Comparison of ENCODE assay signal across 8 cellular contexts in the genomic region with DNA sequence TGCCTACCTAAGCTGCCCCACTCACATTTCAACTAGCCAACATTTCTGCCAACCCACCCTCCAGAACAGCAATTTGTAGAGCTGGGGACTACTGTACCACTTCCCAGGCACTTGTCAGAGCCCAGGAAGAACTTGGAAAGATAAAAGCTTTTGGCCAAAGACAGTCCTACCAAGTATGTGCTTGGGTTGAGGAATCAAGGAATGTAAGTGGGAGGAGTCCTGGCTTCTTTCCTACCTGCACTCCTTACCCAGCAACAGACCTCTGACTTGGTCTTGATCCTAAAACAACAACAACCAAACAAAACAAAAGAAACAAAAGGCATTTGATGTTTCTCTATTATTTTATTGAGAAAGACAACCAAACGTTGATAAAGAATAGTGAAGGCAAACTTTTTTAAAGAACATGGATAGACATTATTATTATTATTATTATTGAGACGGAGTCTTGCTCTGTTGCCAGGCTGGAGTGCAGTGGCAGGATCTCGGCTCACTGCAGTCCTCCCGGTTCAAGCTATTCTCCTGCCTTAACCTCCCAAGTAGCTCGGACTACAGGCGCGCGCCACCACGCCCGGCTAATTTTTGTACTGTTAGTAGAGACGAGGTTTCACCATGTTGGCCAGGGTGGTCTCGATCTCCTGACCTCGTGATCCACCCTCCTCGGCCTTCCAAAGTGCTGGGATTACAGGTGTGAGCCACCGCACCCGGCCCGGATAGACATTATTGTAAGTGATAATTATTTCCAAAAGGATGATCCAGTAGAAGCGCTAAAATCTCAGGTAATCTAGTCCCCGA. TPM values are rescaled to one million over a fixed set of nuclear protein-coding genes. Genes with fewer than 3 reads are reported as not detected.
DNase-seq lines count a peak whose midpoint lies in the region; ATAC-seq and TF ChIP-seq lines count a peak whose summit lies in the region.

No MANE protein-coding gene starts in this region.

- peak overlapping the region; percentile 85 to 87 (median 85) for H3K4me3 Mint-ChIP-seq in T-cell

- peak overlapping the region; percentile 74 to 95 (median 92) for H3K27ac ChIP-seq in esophagus squamous epithelium
- peak overlapping the region in 2 of 4 donors; percentile 73 to 81 for H3K27ac ChIP-seq in sigmoid colon

- H3K27me3 ChIP-seq in esophagus squamous epithelium = peaks cover 0 to 97% (median 4%) of the 10 kb centered on the region in 4 donors
- peaks cover 23 to 92% (median 49%) of the 10 kb centered on the region in 3 donors for H3K27me3 ChIP-seq in sigmoid colon

- H3K4me1 Mint-ChIP-seq in T-cell = peaks cover 37 to 50% (median 38%) of the 10 kb centered on the region in 3 donors

- H3K4me3 ChIP-seq in esophagus squamous epithelium (peak overlapping the region in 3 of 4 donors; percentile 49 to 70 (median 52)), sigmoid colon (peak overlapping the region in 3 of 4 donors; percentile 40 to 48 (median 43))

- peak overlapping the region; percentile 96 to 99 for H3K27ac Mint-ChIP-seq in T-cell

- H3K27me3 Mint-ChIP-seq in T-cell = no peaks in the 10 kb centered on the region

- H3K9me3 Mint-ChIP-seq in T-cell = no peaks in the 10 kb centered on the region

- peaks cover 0 to 44% (median 24%) of the 10 kb centered on the region in 3 donors for H3K4me1 ChIP-seq in esophagus squamous epithelium
- H3K4me1 ChIP-seq in sigmoid colon = peaks cover 0 to 19% (median 6%) of the 10 kb centered on the region in 4 donors

- peak; percentile 51 for DNase-seq in EH (ENCODE audit: low read depth)
- no peak for DNase-seq in T-cell
- no peak for DNase-seq in esophagus squamous epithelium (lab: John Stamatoyannopoulos, UW)
- DNase-seq in sigmoid colon = no peak
- no peak for DNase-seq in DMS 273 (lab: John Stamatoyannopoulos, UW; ENCODE audit: unreplicated experiment)
- no peak for DNase-seq in activated CD4-positive, alpha-beta T cell treated with anti-CD3 and anti-CD28 coated beads for 1 hour
- DNase-seq in cerebellar cortex (ENCODE audit: low spot score) = no peak

- POLR2A ChIA-PET in T-cell (lab: Charles Lee) = interaction anchor here (0.5 to 4.7 kb wide), 10 partner anchors 11 to 59 kb away, joined by 3 to 128 read pairs (median 16); no protein-coding TSS in a partner anchor

- no peak for TF ChIP-seq CTCF in esophagus squamous epithelium (IDR thresholded peaks at IDR 0.05)
- TF ChIP-seq CTCF in sigmoid colon (IDR thresholded peaks at IDR 0.05) = no peak

- WGBS in esophagus squamous epithelium, 2 donors = 79 to 90% methylated on average over 11 to 19 of the region's 19 CpGs
- WGBS in sigmoid colon, 2 donors = 67 to 86% methylated on average over 19 of the region's 19 CpGs

- no peaks in the 10 kb centered on the region for H3K36me3 ChIP-seq in esophagus squamous epithelium
- no peaks in the 10 kb centered on the region for H3K36me3 ChIP-seq in sigmoid colon

- ATAC-seq in T-cell (replicated peaks in 1 of 4) (no peak), GM18505 (IDR thresholded peaks at IDR 0.05; ENCODE audit: unreplicated experiment) (no peak)

- intact Hi-C loops in esophagus squamous epithelium (cut with DNase I) (no loop called here), sigmoid colon (cut with DNase I) (loop anchor here (5.0 kb wide), 1 partner anchor 36 kb away; a partner anchor contains a TSS)

- H3K9me3 ChIP-seq in esophagus squamous epithelium = no peaks in the 10 kb centered on the region
- no peaks in the 10 kb centered on the region for H3K9me3 ChIP-seq in sigmoid colon

- no peak for TF ChIP-seq EP300 in sigmoid colon (IDR thresholded peaks at IDR 0.05)

- no peaks in the 10 kb centered on the region for H3K36me3 Mint-ChIP-seq in T-cell

- CTCF ChIA-PET in T-cell (lab: Charles Lee) = interaction anchor here (0.6 to 4.9 kb wide), 12 partner anchors 11 to 478 kb away, joined by 3 to 97 read pairs (median 10); no protein-coding TSS in a partner anchor

- no peak for TF ChIP-seq POLR2A in esophagus squamous epithelium (IDR thresholded peaks at IDR 0.05)
- TF ChIP-seq POLR2A in sigmoid colon (IDR thresholded peaks at IDR 0.05) = no peak
- no peak for TF ChIP-seq POLR2A in GM18505 (IDR thresholded peaks at IDR 0.05; ENCODE audit: borderline replicate concordance, extremely low read depth, insufficient read depth, insufficient read length)

RNA-seq across cellular contexts. Expression of a gene that starts 33.5 kb away (rescaled TPM):
- 10 to 100 TPM; 47.8 to 64.1 (median 53.1) TPM for total RNA-seq in T-cell
- 1 to 10 TPM in 2 of 4 donors, under 1 TPM in 2; 0.57 to 2.5 (median 1.6) TPM for total RNA-seq in esophagus squamous epithelium
- 1 to 10 TPM; 1.8 to 4.4 (median 3.7) TPM for total RNA-seq in sigmoid colon
- 10 to 100 TPM in 1 of 3 donors, 1 to 10 TPM in 1, under 1 TPM in 1; 0.69 to 12.4 (median 1.8) TPM for polyA plus RNA-seq in sigmoid colon

Comparison
In these comparisons a context has a peak if more than half of its experiments do, and no peak if none do; other contexts are left out.
1. RNA of a gene that starts 33.5 kb away (total RNA-seq): 47.8 to 64.1 TPM in T-cell; 1.8 to 4.4 TPM in sigmoid colon and 0.57 to 2.5 TPM in esophagus squamous epithelium; every median in the first group is over 4 times any median in the second.